In the genomic region with DNA sequence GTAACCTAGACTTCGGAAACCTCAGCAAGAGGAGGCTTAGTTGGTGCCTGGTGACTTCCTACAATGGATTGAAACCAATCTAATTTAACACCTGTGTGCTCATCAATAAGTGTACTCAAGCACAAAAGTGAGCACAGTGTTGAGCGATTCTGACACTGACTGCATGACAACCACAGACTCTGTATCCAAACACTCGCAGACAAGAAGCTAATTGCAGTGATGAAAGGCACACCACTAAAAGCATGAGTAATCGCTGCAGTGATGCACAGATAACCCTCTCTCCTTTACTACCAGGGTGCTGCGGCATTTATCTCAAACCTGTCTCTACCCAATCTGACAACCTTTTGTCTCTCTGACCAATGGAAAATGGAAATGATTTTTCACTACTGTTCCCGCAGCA, we compare ENCODE assay signal across 1 cellular context.
TF ChIP-seq lines count a peak whose summit lies in the region.

No MANE protein-coding gene starts in this region.

TF ChIP-seq in GM23338, 12 proteins besides CTCF, POLR2A, EP300 and RAD21 (continued from another document):
- no peak for TF ChIP-seq ZNF462 (CRISPR knock-in tag; IDR thresholded peaks at IDR 0.05)
- TF ChIP-seq CREB1 (CRISPR knock-in tag; IDR thresholded peaks at IDR 0.05; ENCODE audit: low read depth) = no peak
- TF ChIP-seq NANOG (IDR thresholded peaks at IDR 0.05; ENCODE audit: borderline replicate concordance) = no peak
- no peak for TF ChIP-seq STAT1 (IDR thresholded peaks at IDR 0.05; ENCODE audit: unreplicated experiment)
- TF ChIP-seq EZH2phosphoT487 (IDR thresholded peaks at IDR 0.05; ENCODE audit: unreplicated experiment) = no peak
- TF ChIP-seq JUNB (IDR thresholded peaks at IDR 0.05; ENCODE audit: unreplicated experiment) = no peak
- no peak for TF ChIP-seq EZH2 (IDR thresholded peaks at IDR 0.05; ENCODE audit: low read depth, unreplicated experiment)
- no peak for TF ChIP-seq ZNF331 (CRISPR knock-in tag; IDR thresholded peaks at IDR 0.05; ENCODE audit: low read depth)
